Comparison of ENCODE assay signal across 19 cellular contexts in the genomic region with DNA sequence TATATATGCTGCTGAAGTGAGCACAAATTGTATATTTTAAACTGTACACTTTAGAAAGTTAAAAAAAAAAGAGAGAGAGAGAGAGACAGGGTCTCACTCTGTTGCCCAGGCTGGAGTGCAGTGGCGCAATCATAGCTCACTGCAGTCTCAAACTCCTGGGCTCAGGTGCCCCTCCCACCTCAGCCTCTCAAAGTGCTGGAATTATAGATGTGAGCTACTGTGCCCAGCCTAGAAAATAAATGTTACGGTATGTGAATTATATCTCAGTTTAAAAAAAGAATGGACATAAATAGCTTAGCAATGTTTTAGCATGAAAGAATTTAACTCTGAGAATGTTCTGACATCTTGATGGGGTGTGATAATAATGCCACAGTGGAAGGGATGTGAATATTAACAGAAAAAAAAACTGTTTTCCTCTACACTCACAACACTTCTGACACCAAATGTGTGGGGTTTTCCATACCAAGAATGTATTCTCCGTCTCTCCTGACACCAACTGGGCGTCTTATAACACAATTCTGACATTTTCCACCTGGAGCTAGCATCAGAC.
"Had no signal": no experiment of that assay in that cellular context is flagged by ENCODE, and none has a peak within 500 bp of the region (broad histone marks: within the 10 kb centered on the region; RNA-seq: fewer than 3 reads in every experiment).

No MANE protein-coding gene starts in this region.

- H3K9me3 Mint-ChIP-seq: natural killer cell; neural crest cell; stimulated activated naive CD8-positive, alpha-beta T cell treated with anti-CD3 and anti-CD28 coated beads, Interleukin-15, Interleukin-2, amounts not matched to agents 100 ng/mL and 50 ng/mL, for 24 hours had no signal

- H3K4me1 Mint-ChIP-seq: natural killer cell; neural crest cell; stimulated activated memory B cell treated with anti-CD40 and anti-IgM and Interleukin-4, amounts not matched to agents 10 μg/mL and 1 μg/mL and 100 μg/mL, for 72 hours had no signal

- ATAC-seq: left colon; mucosa of descending colon; natural killer cell; stimulated activated memory B cell treated with anti-CD40 and anti-IgM and Interleukin-4, amounts not matched to agents 10 μg/mL and 1 μg/mL and 100 μg/mL, for 72 hours had no signal

- H3K9me3 ChIP-seq: esophagus squamous epithelium, mucosa of descending colon, transverse colon had no signal

- H3K36me3 Mint-ChIP-seq: natural killer cell; stimulated activated memory B cell treated with anti-CD40 and anti-IgM and Interleukin-4, amounts not matched to agents 10 μg/mL and 1 μg/mL and 100 μg/mL, for 72 hours had no signal

- DNase-seq: central memory CD4-positive, alpha-beta T cell; effector memory CD4-positive, alpha-beta T cell; esophagus squamous epithelium; foreskin fibroblast; kidney; left colon; mammary epithelial cell; mucosa of descending colon; natural killer cell; posterior cingulate gyrus; stimulated activated CD4-positive, alpha-beta T cell treated with anti-CD3 and anti-CD28 coated beads, Interleukin-15, amount 100 ng/mL, for 24 hours; stimulated activated CD4-positive, alpha-beta T cell treated with anti-CD3 and anti-CD28 coated beads, Interleukin-1b, Interleukin-23, amount 100 ng/mL, for 48 hours; stimulated activated CD4-positive, alpha-beta T cell treated with anti-CD3 and anti-CD28 coated beads, Interleukin-4, amount 100 ng/mL, for 24 hours; transverse colon had no signal

- H3K36me3 ChIP-seq: esophagus squamous epithelium, transverse colon had no signal

- H3K27ac Mint-ChIP-seq: natural killer cell; stimulated activated memory B cell treated with anti-CD40 and anti-IgM and Interleukin-4, amounts not matched to agents 10 μg/mL and 1 μg/mL and 100 μg/mL, for 72 hours; stimulated activated naive CD8-positive, alpha-beta T cell treated with anti-CD3 and anti-CD28 coated beads, Interleukin-15, Interleukin-2, amounts not matched to agents 100 ng/mL and 50 ng/mL, for 24 hours had no signal

- H3K27ac ChIP-seq: epithelial cell of prostate, esophagus squamous epithelium, hepatocyte, transverse colon had no signal

- H2AFZ ChIP-seq: hepatocyte had no signal

- H3K27me3 ChIP-seq: esophagus squamous epithelium, hepatocyte, transverse colon had no signal

- H3K4me2 ChIP-seq: hepatocyte had no signal

- H3K4me3 Mint-ChIP-seq: natural killer cell; neural crest cell; stimulated activated memory B cell treated with anti-CD40 and anti-IgM and Interleukin-4, amounts not matched to agents 10 μg/mL and 1 μg/mL and 100 μg/mL, for 72 hours; stimulated activated naive CD8-positive, alpha-beta T cell treated with anti-CD3 and anti-CD28 coated beads, Interleukin-15, Interleukin-2, amounts not matched to agents 100 ng/mL and 50 ng/mL, for 24 hours had no signal

- H3K79me2 ChIP-seq: hepatocyte had no signal

- H3K4me1 ChIP-seq: esophagus squamous epithelium, transverse colon had no signal

- H3K4me3 ChIP-seq: esophagus squamous epithelium, hepatocyte, mucosa of descending colon, transverse colon had no signal
